In genomic region chrX:137565318-137565904, GRCh38 we compare ENCODE assay signal across 11 cellular contexts. TPM values are rescaled to one million over a fixed set of nuclear protein-coding genes. Genes with fewer than 3 reads are reported as not detected.
DNase-seq lines count a peak whose midpoint lies in the region; ATAC-seq, FAIRE-seq and TF ChIP-seq lines count a peak whose summit lies in the region.
"Had no signal": no experiment of that assay in that cellular context is flagged by ENCODE, and none has a peak within 500 bp of the region (broad histone marks: within the 10 kb centered on the region; RNA-seq: fewer than 3 reads in every experiment).

No MANE protein-coding gene starts in this region.

- peaks cover 46% of the 10 kb centered on the region for H3K27me3 Mint-ChIP-seq in activated CD4-positive, alpha-beta T cell treated with anti-CD3 and anti-CD28 coated beads for 36 hours
- peaks cover 91% of the 10 kb centered on the region for H3K27me3 Mint-ChIP-seq in brain

- POLR2A ChIA-PET in activated CD4-positive, alpha-beta T cell treated with anti-CD3 and anti-CD28 coated beads for 36 hours (lab: Charles Lee): no interaction called here

- H3K9me3 Mint-ChIP-seq in activated CD4-positive, alpha-beta T cell treated with anti-CD3 and anti-CD28 coated beads for 36 hours (ENCODE audit: low read depth): no peaks in the 10 kb centered on the region
- H3K9me3 Mint-ChIP-seq in brain: peaks cover 0 to 9% (median 0%) of the 10 kb centered on the region in 5 experiments

- intact Hi-C loops in activated CD4-positive, alpha-beta T cell treated with anti-CD3 and anti-CD28 coated beads for 36 hours (cut with DNase I, micrococcal nuclease): loop anchor here (1.0 to 5.0 kb wide), 3 partner anchors 15 to 138 kb away; no protein-coding TSS in a partner anchor
- intact Hi-C loops in right lobe of liver (cut with DNase I): no loop called here

- no peak overlapping the region for H3K27ac ChIP-seq in right lobe of liver
- H3K27ac ChIP-seq in stomach smooth muscle (ENCODE audit: low read length): no peak overlapping the region
- no peak overlapping the region for H3K27ac ChIP-seq in small intestine (ENCODE audit: low read depth in 1 of 2, low read length in 1 of 2)
- H3K27ac ChIP-seq: A549 had no signal

- H3K36me3 Mint-ChIP-seq in activated CD4-positive, alpha-beta T cell treated with anti-CD3 and anti-CD28 coated beads for 36 hours (ENCODE audit: low read depth): no peaks in the 10 kb centered on the region
- peaks cover 12% of the 10 kb centered on the region for H3K36me3 Mint-ChIP-seq in brain

- no peak for TF ChIP-seq CTCF in brain (conservative IDR thresholded peaks at IDR 0.05)
- TF ChIP-seq CTCF in right lobe of liver (IDR thresholded peaks at IDR 0.05): no peak

- DNase-seq in activated CD4-positive, alpha-beta T cell treated with anti-CD3 and anti-CD28 coated beads for 36 hours: no peak
- DNase-seq in activated CD4-positive, alpha-beta T cell treated with anti-CD3 and anti-CD28 coated beads, Interleukin-2, amount 50 U/mL, for 48 hours: no peak
- DNase-seq in right lobe of liver: no peak
- no peak for DNase-seq in small intestine
- DNase-seq in GM19239 (ENCODE audit: insufficient read length, low spot score): no peak
- no peak for DNase-seq in glomerular visceral epithelial cell (ENCODE audit: extremely low spot score)

- H3K4me3 Mint-ChIP-seq in activated CD4-positive, alpha-beta T cell treated with anti-CD3 and anti-CD28 coated beads for 36 hours: peak overlapping the region; percentile 55
- peak overlapping the region; percentile 79 to 95 (median 88) for H3K4me3 Mint-ChIP-seq in brain

- no peak overlapping the region for H3K9ac ChIP-seq in stomach smooth muscle (ENCODE audit: low read length in 2 of 2)

- no peaks in the 10 kb centered on the region for H3K36me3 ChIP-seq in right lobe of liver
- H3K36me3 ChIP-seq in stomach smooth muscle (ENCODE audit: control insufficient read depth in 2 of 2, insufficient read depth in 2 of 2, low read length in 2 of 2): no peaks in the 10 kb centered on the region
- H3K36me3 ChIP-seq in small intestine (ENCODE audit: control insufficient read depth in 2 of 2, insufficient read depth in 2 of 2, low read length in 2 of 2): no peaks in the 10 kb centered on the region

- no peak for TF ChIP-seq POLR2A in right lobe of liver (IDR thresholded peaks at IDR 0.05)

- H3K4me3 ChIP-seq in right lobe of liver (peak overlapping the region; percentile 39 to 57 (median 43)), stomach smooth muscle (ENCODE audit: low read length in 2 of 2) (peak overlapping the region; percentile 55 to 71), small intestine (ENCODE audit: low read depth in 1 of 2, low read length in 2 of 2) (peak overlapping the region in 1 of 2 donors; percentile 24)
- H3K4me3 ChIP-seq: A549 had no signal

- FAIRE-seq in small intestine (lab: Jason Lieb, UNC) (no peak), GM19239 (lab: Jason Lieb, UNC) (no peak)

- H3K4me1 ChIP-seq in right lobe of liver (no peaks in the 10 kb centered on the region), stomach smooth muscle (ENCODE audit: control insufficient read depth, insufficient read depth, low read length) (peaks cover 19% of the 10 kb centered on the region), small intestine (ENCODE audit: control insufficient read depth in 2 of 2, insufficient read depth in 1 of 2, low read depth in 1 of 2, low read length in 1 of 2) (no peaks in the 10 kb centered on the region)
- H3K4me1 ChIP-seq: A549 had no signal

- no peak overlapping the region for H3K27ac Mint-ChIP-seq in activated CD4-positive, alpha-beta T cell treated with anti-CD3 and anti-CD28 coated beads for 36 hours
- peak overlapping the region; percentile 71 to 98 (median 93) for H3K27ac Mint-ChIP-seq in brain

- 24% methylated on average over 14 of the region's 54 CpGs for WGBS in right lobe of liver (ENCODE audit: insufficient coverage, low coverage, low lambda C conversion rate, missing lambda C conversion rate)
- WGBS in small intestine, 3 donors: 4 to 42% (median 4%) methylated on average over 32 to 54 of the region's 54 CpGs

- CTCF ChIA-PET in activated CD4-positive, alpha-beta T cell treated with anti-CD3 and anti-CD28 coated beads for 36 hours (lab: Charles Lee): interaction anchor here (0.7 kb wide), 1 partner anchor 353 kb away, joined by 3 read pairs; no protein-coding TSS in a partner anchor

- H3K9me3 ChIP-seq in right lobe of liver: no peaks in the 10 kb centered on the region
- H3K9me3 ChIP-seq in stomach smooth muscle (ENCODE audit: control insufficient read depth in 2 of 2, low read length in 2 of 2): no peaks in the 10 kb centered on the region
- no peaks in the 10 kb centered on the region for H3K9me3 ChIP-seq in small intestine (ENCODE audit: control insufficient read depth, low read depth)
- H3K9me3 ChIP-seq: A549 had no signal

- ATAC-seq in activated CD4-positive, alpha-beta T cell treated with anti-CD3 and anti-CD28 coated beads for 36 hours: no peak
- ATAC-seq in right lobe of liver: peak in 1 of 4 donors; percentile 38
- ATAC-seq: A549, HCT116 had no signal

- peaks cover 6 to 39% of the 10 kb centered on the region in 2 donors for H3K27me3 ChIP-seq in right lobe of liver
- peaks cover 56 to 59% of the 10 kb centered on the region in 2 donors for H3K27me3 ChIP-seq in stomach smooth muscle (ENCODE audit: control insufficient read depth in 1 of 2, insufficient read depth in 2 of 2, low read length in 2 of 2)
- H3K27me3 ChIP-seq in small intestine (ENCODE audit: control insufficient read depth in 2 of 2, insufficient read depth in 2 of 2, low read length in 2 of 2): peaks cover 5 to 26% of the 10 kb centered on the region in 2 donors

- peaks cover 17% of the 10 kb centered on the region for H3K4me1 Mint-ChIP-seq in activated CD4-positive, alpha-beta T cell treated with anti-CD3 and anti-CD28 coated beads for 36 hours
- peaks cover 31% of the 10 kb centered on the region for H3K4me1 Mint-ChIP-seq in brain

RNA-seq across cellular contexts. Expression of gene ZIC3, which starts 0.5 kb away (rescaled TPM):
- not detected for total RNA-seq in activated CD4-positive, alpha-beta T cell treated with anti-CD3 and anti-CD28 coated beads for 36 hours
- 0.24 TPM for polyA plus RNA-seq in brain (ENCODE audit: insufficient read depth, low read depth, low replicate concordance)
- not detected for total RNA-seq in right lobe of liver
- not detected for polyA plus RNA-seq in small intestine
- polyA plus RNA-seq: A549, adipose tissue had no signal

Comparison
In these comparisons a context has a peak if more than half of its experiments do, and no peak if none do; other contexts are left out.
1. intact Hi-C loops: an anchor here in activated CD4-positive, alpha-beta T cell treated with anti-CD3 and anti-CD28 coated beads for 36 hours (1.0 to 5.0 kb wide); none called in right lobe of liver.